ENCODE assay signal across 20 cellular contexts in genomic region chr13:51914137-51914493, GRCh38. TPM values are rescaled to one million over a fixed set of nuclear protein-coding genes. Genes with fewer than 3 reads are reported as not detected.
"Had no signal": no experiment of that assay in that cellular context is flagged by ENCODE, and none has a peak within 500 bp of the region (broad histone marks: within the 10 kb centered on the region; RNA-seq: fewer than 3 reads in every experiment).

No MANE protein-coding gene starts in this region.

- H3K36me3 Mint-ChIP-seq: activated naive CD4-positive, alpha-beta T cell treated with anti-CD3 and anti-CD28 coated beads, Interleukin-2, amount 50 U/mL, for 24 hours had no signal

- H3K27ac Mint-ChIP-seq: activated CD8-positive, alpha-beta T cell treated with anti-CD3 and anti-CD28 coated beads for 36 hours; activated naive CD4-positive, alpha-beta T cell treated with anti-CD3 and anti-CD28 coated beads, Interleukin-2, amount 50 U/mL, for 24 hours; activated T-cell treated with anti-CD3 and anti-CD28 coated beads, Interleukin-2, amount 50 U/mL, for 24 hours; activated T-helper 1 cell treated with anti-CD3 and anti-CD28 coated beads, Interleukin-12 subunit alpha, Interleukin-12 subunit beta, Interleukin-2, Interleukin-4 antibody, amounts not matched to agents 30 ng/mL and 10 ng/mL and 1 ng/mL, durations not matched to agents 14 hours and 24 hours and 36 hours; T-helper 1 cell treated with Interleukin-12 subunit alpha and Interleukin-12 subunit beta and Interleukin-4 antibody, amounts not matched to agents 30 μg/mL and 1 μg/mL, for 36 hours had no signal

- H3K27me3 ChIP-seq: breast epithelium had no signal

- H3K4me3 Mint-ChIP-seq: activated CD8-positive, alpha-beta T cell treated with anti-CD3 and anti-CD28 coated beads for 36 hours; activated naive CD4-positive, alpha-beta T cell treated with anti-CD3 and anti-CD28 coated beads, Interleukin-2, amount 50 U/mL, for 24 hours; activated T-cell treated with anti-CD3 and anti-CD28 coated beads, Interleukin-2, amount 50 U/mL, for 24 hours; activated T-helper 1 cell treated with anti-CD3 and anti-CD28 coated beads, Interleukin-12 subunit alpha, Interleukin-12 subunit beta, Interleukin-2, Interleukin-4 antibody, amounts not matched to agents 30 ng/mL and 10 ng/mL and 1 ng/mL, durations not matched to agents 14 hours and 24 hours and 36 hours; T-helper 1 cell treated with Interleukin-12 subunit alpha and Interleukin-12 subunit beta and Interleukin-4 antibody, amounts not matched to agents 30 μg/mL and 1 μg/mL, for 36 hours had no signal

- H3K9me3 ChIP-seq: breast epithelium had no signal

- H3K4me3 ChIP-seq: breast epithelium, PC-9 had no signal

- H3K9me3 Mint-ChIP-seq: activated CD8-positive, alpha-beta T cell treated with anti-CD3 and anti-CD28 coated beads for 36 hours; activated naive CD4-positive, alpha-beta T cell treated with anti-CD3 and anti-CD28 coated beads, Interleukin-2, amount 50 U/mL, for 24 hours; activated T-cell treated with anti-CD3 and anti-CD28 coated beads, Interleukin-2, amount 50 U/mL, for 24 hours; activated T-helper 1 cell treated with anti-CD3 and anti-CD28 coated beads, Interleukin-12 subunit alpha, Interleukin-12 subunit beta, Interleukin-2, Interleukin-4 antibody, amounts not matched to agents 30 ng/mL and 10 ng/mL and 1 ng/mL, durations not matched to agents 14 hours and 24 hours and 36 hours; T-helper 1 cell treated with Interleukin-12 subunit alpha and Interleukin-12 subunit beta and Interleukin-4 antibody, amounts not matched to agents 30 μg/mL and 1 μg/mL, for 36 hours had no signal

- H2AFZ ChIP-seq: PC-9 had no signal

- H3K27me3 Mint-ChIP-seq: activated naive CD4-positive, alpha-beta T cell treated with anti-CD3 and anti-CD28 coated beads, Interleukin-2, amount 50 U/mL, for 24 hours had no signal

- DNase-seq: activated CD4-positive, alpha-beta T cell treated with anti-CD3 and anti-CD28 coated beads for 4 hours; activated CD8-positive, alpha-beta T cell treated with anti-CD3 and anti-CD28 coated beads for 36 hours; activated effector memory CD4-positive, alpha-beta T cell treated with Interleukin-2 at 50 U/mL for 16 hours; activated naive CD4-positive, alpha-beta T cell; activated T-cell treated with anti-CD3 and anti-CD28 coated beads, Interleukin-2, amount 50 U/mL, for 24 hours; aorta; central memory CD4-positive, alpha-beta T cell; NCI-H1048; NCI-H2081 treated with DMSO at 0.1 percent for 48 hours; NCI-H446 treated with DMSO at 0.1 percent for 48 hours; NCI-H774; PC-9; SHP77 treated with DMSO at 0.1 percent for 48 hours had no signal

- H3K36me3 ChIP-seq: breast epithelium had no signal

- H3K4me2 ChIP-seq: PC-9 had no signal

- ATAC-seq: activated CD4-positive, CD25-positive, alpha-beta regulatory T cell treated with anti-CD3 and anti-CD28 coated beads, Interleukin-2, amount 50 U/mL, for 24 hours; activated CD8-positive, alpha-beta T cell treated with anti-CD3 and anti-CD28 coated beads for 36 hours had no signal

- H3K27ac ChIP-seq: breast epithelium, PC-9 had no signal

- H3K4me1 ChIP-seq: breast epithelium had no signal

RNA-seq across cellular contexts. Expression of gene CCDC70, which starts 52.3 kb away (rescaled TPM):
- total RNA-seq: activated T-helper 1 cell treated with anti-CD3 and anti-CD28 coated beads, Interleukin-12 subunit alpha, Interleukin-12 subunit beta, Interleukin-2, Interleukin-4 antibody, amounts not matched to agents 30 ng/mL and 10 ng/mL and 1 ng/mL, durations not matched to agents 14 hours and 24 hours and 36 hours; aorta; breast epithelium; chondrocyte; PC-9; SK-MEL-5 had no signal
- polyA plus RNA-seq: aorta had no signal
